Comparison of ENCODE assay signal across 17 cellular contexts in the genomic region with DNA sequence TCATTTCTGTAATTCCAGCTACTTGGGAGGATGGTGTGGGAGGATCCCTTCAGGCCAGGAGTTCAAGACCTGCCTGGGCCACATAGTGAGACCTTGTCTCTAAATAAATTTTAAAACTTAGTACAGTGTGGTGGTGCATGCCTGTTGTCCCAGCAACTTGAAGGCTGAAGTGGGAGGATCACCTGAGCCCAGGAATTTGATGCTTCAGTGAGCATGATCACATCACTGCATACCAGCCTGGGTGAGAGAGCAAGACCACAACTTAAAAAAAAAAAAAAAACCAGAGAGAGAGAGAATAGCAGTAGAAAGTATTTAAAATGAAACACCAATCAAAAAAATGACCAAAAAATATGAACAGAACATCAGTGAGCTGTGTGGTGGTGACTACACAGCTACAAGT. TPM values are rescaled to one million over a fixed set of nuclear protein-coding genes. Genes with fewer than 3 reads are reported as not detected.
DNase-seq lines count a peak whose midpoint lies in the region; ATAC-seq and TF ChIP-seq lines count a peak whose summit lies in the region.
"Had no signal": no experiment of that assay in that cellular context is flagged by ENCODE, and none has a peak within 500 bp of the region (broad histone marks: within the 10 kb centered on the region; RNA-seq: fewer than 3 reads in every experiment).

No MANE protein-coding gene starts in this region.

- no peaks in the 10 kb centered on the region for H4K20me1 ChIP-seq in Karpas-422 (ENCODE audit: insufficient read depth, low read depth, low read length)

- no peak for TF ChIP-seq CTCF in epithelial cell of proximal tubule (conservative IDR thresholded peaks at IDR 0.05; ENCODE audit: low read depth, low read length)

- H3K36me3 ChIP-seq in Karpas-422 (ENCODE audit: insufficient read depth, low read length) = no peaks in the 10 kb centered on the region

- H3K27me3 ChIP-seq in Karpas-422 (ENCODE audit: low read length) = no peaks in the 10 kb centered on the region

- H3K27ac ChIP-seq in Karpas-422 (ENCODE audit: low read length) = no peak overlapping the region
- H3K27ac ChIP-seq: C4-2B, HL-60 had no signal

- no peaks in the 10 kb centered on the region for H3K9me2 ChIP-seq in Karpas-422 (replicated peaks; ENCODE audit: insufficient read depth, low read length)

- no peak for TF ChIP-seq POLR2A in erythroblast (IDR thresholded peaks at IDR 0.05; ENCODE audit: low read length)

- no peaks in the 10 kb centered on the region; the same call in 1 of the 2 replicates for H3K9me3 ChIP-seq in Karpas-422 (ENCODE audit: low read length)

- no peak overlapping the region for H2AFZ ChIP-seq in Karpas-422 (ENCODE audit: low read length)
- H2AFZ ChIP-seq: GM23338 had no signal

- H3K4me1 ChIP-seq in Karpas-422 (ENCODE audit: low read length) = peaks cover 6% of the 10 kb centered on the region

- DNase-seq in Daoy (ENCODE audit: low read depth) (peak; percentile 22), Karpas-422 (peak; percentile 51), epithelial cell of proximal tubule (ENCODE audit: low read depth) (peak; percentile 72), left kidney (ENCODE audit: low read depth, low spot score) (peak; percentile 83), cardiac septum (ENCODE audit: low spot score) (no peak), cerebellar cortex (ENCODE audit: low spot score) (no peak), erythroblast (lab: John Stamatoyannopoulos, UW) (no peak)
- DNase-seq: CD4-positive, alpha-beta memory T cell; DMS153; H7; KBM-7 had no signal

- H3K4me3 ChIP-seq in Karpas-422 (ENCODE audit: low read length) (no peak overlapping the region), epithelial cell of proximal tubule (ENCODE audit: low read depth, low read length) (no peak overlapping the region)
- H3K4me3 ChIP-seq: GM12878, GM23338 had no signal

- intact Hi-C loops in cardiac septum (cut with DNase I) = no loop called here

- H3K4me2 ChIP-seq in Karpas-422 (ENCODE audit: low read depth, low read length, poor library complexity, severe bottlenecking) = no peak overlapping the region
- H3K4me2 ChIP-seq: GM23338 had no signal

- ATAC-seq in GM19035 (IDR thresholded peaks at IDR 0.05; ENCODE audit: unreplicated experiment) = no peak
- ATAC-seq: GM12878, GM23338 had no signal

- H3K9ac ChIP-seq in Karpas-422 (ENCODE audit: low read length) = no peak overlapping the region

- H3K79me2 ChIP-seq in Karpas-422 (ENCODE audit: low read length) = no peaks in the 10 kb centered on the region

RNA-seq across cellular contexts. Expression of gene ZNF823, which starts 7.1 kb away (rescaled TPM):
- 4.5 and 8.6 TPM in 2 replicates for total RNA-seq in Daoy (2014; rRNA removed; shearing (Covaris generic))
- total RNA-seq in Karpas-422 (2014; rRNA removed; shearing (Covaris generic); ENCODE audit: low replicate concordance) = 5.9 and 8.8 TPM in 2 replicates
- 6.5 and 7.4 TPM in 2 replicates for total RNA-seq in epithelial cell of proximal tubule
- 2.3 TPM for total RNA-seq in cardiac septum
- total RNA-seq: H7 had no signal

RNA-seq across cellular contexts. Expression of gene ZNF441, which starts 20.9 kb away (rescaled TPM):
- total RNA-seq in Daoy (2014; rRNA removed; shearing (Covaris generic)) = 2.3 and 4.1 TPM in 2 replicates
- 15.8 and 16.4 TPM in 2 replicates for total RNA-seq in Karpas-422 (2014; rRNA removed; shearing (Covaris generic); ENCODE audit: low replicate concordance)
- total RNA-seq in epithelial cell of proximal tubule (1.2 and 2.0 TPM in 2 replicates), cardiac septum (5.8 TPM)
- total RNA-seq: H7 had no signal

RNA-seq across cellular contexts. Expression of gene ZNF491, which starts 52.5 kb away (rescaled TPM):
- total RNA-seq in Daoy (2014; rRNA removed; shearing (Covaris generic)) = 0.23 and 5.3 TPM in 2 replicates
- 2.2 and 3.1 TPM in 2 replicates for total RNA-seq in Karpas-422 (2014; rRNA removed; shearing (Covaris generic); ENCODE audit: low replicate concordance)
- total RNA-seq in epithelial cell of proximal tubule (0.17 and 0.29 TPM in 2 replicates), cardiac septum (1.8 TPM)
- total RNA-seq: G401 had no signal

Comparison
In these comparisons a context has a peak if more than half of its experiments do, and no peak if none do; other contexts are left out.
1. DNase-seq: peak in Daoy (single experiment), Karpas-422 (single experiment), epithelial cell of proximal tubule (single experiment) and left kidney (single experiment); none in cardiac septum (single experiment), cerebellar cortex (single experiment) and erythroblast (0 of 2).